In genomic region chr14:24171422-24172260, GRCh38 we compare ENCODE assay signal across 8 cellular contexts. TPM values are rescaled to one million over a fixed set of nuclear protein-coding genes. Genes with fewer than 3 reads are reported as not detected.
DNase-seq lines count a peak whose midpoint lies in the region; ATAC-seq lines count a peak whose summit lies in the region.

A gene with protein sequence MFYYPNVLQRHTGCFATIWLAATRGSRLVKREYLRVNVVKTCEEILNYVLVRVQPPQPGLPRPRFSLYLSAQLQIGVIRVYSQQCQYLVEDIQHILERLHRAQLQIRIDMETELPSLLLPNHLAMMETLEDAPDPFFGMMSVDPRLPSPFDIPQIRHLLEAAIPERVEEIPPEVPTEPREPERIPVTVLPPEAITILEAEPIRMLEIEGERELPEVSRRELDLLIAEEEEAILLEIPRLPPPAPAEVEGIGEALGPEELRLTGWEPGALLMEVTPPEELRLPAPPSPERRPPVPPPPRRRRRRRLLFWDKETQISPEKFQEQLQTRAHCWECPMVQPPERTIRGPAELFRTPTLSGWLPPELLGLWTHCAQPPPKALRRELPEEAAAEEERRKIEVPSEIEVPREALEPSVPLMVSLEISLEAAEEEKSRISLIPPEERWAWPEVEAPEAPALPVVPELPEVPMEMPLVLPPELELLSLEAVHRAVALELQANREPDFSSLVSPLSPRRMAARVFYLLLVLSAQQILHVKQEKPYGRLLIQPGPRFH (plus strand): TSS chr14:24172080. CDS start chr14:24172553, 473 bp downstream.

- H3K27me3 Mint-ChIP-seq in T-helper 2 cell treated with Interferon-gamma antibody and Interleukin-4, amounts not matched to agents 5 μg/mL and 100 μg/mL, for 36 hours (ENCODE audit: low read depth): no peaks in the 10 kb centered on the region

- H3K36me3 ChIP-seq in iPS-18a (ENCODE audit: control insufficient read depth, low read depth, low read length) (peaks cover 3% of the 10 kb centered on the region), skeletal muscle tissue (ENCODE audit: control insufficient read depth in 3 of 3, insufficient read depth in 3 of 3, low read length in 3 of 3) (peaks cover 6 to 13% (median 10%) of the 10 kb centered on the region in 3 donors)

- peaks cover 5% of the 10 kb centered on the region for H3K4me1 ChIP-seq in iPS-18a (ENCODE audit: control insufficient read depth, low read depth, low read length)
- H3K4me1 ChIP-seq in skeletal muscle tissue (ENCODE audit: control insufficient read depth in 3 of 3, insufficient read depth in 3 of 3, low read length in 3 of 3): peaks cover 9 to 14% (median 12%) of the 10 kb centered on the region in 3 donors

- peak within 1 kb of the TSS; percentile 57 for H3K4me3 ChIP-seq in iPS-18a (ENCODE audit: low read length)
- H3K4me3 ChIP-seq in skeletal muscle tissue (ENCODE audit: low read length in 3 of 3): peak within 1 kb of the TSS; percentile 1 to 60 (median 54)

- DNase-seq in NK-92 (lab: John Stamatoyannopoulos, UW; ENCODE audit: unreplicated experiment): peak; percentile 34
- no peak for DNase-seq in NK-92 treated with Interleukin-12 subunit alpha and Interleukin-12 subunit beta, amount 100 ng/mL, for 24 hours (lab: John Stamatoyannopoulos, UW)
- peak; percentile 24 for DNase-seq in T-helper 2 cell treated with Interferon-gamma antibody and Interleukin-4, amounts not matched to agents 5 μg/mL and 100 μg/mL, for 36 hours (ENCODE audit: low spot score)
- peak; percentile 99 for DNase-seq in astrocyte of the hippocampus (ENCODE audit: low read depth, low spot score)
- no peak for DNase-seq in EL

- H3K27ac ChIP-seq in iPS-18a (ENCODE audit: low read length) (no peak within 1 kb of the TSS), skeletal muscle tissue (ENCODE audit: low read depth, low read length) (no peak within 1 kb of the TSS)

- peak; percentile 76 for ATAC-seq in HG03457 (IDR thresholded peaks at IDR 0.05; ENCODE audit: unreplicated experiment)

- H3K4me1 Mint-ChIP-seq in T-helper 2 cell treated with Interferon-gamma antibody and Interleukin-4, amounts not matched to agents 5 μg/mL and 100 μg/mL, for 36 hours (ENCODE audit: low read depth): peaks cover 29% of the 10 kb centered on the region

- H3K9me3 Mint-ChIP-seq in T-helper 2 cell treated with Interferon-gamma antibody and Interleukin-4, amounts not matched to agents 5 μg/mL and 100 μg/mL, for 36 hours: no peaks in the 10 kb centered on the region

- H3K27me3 ChIP-seq in iPS-18a (ENCODE audit: control insufficient read depth, insufficient read depth, low read length): no peaks in the 10 kb centered on the region
- H3K27me3 ChIP-seq in skeletal muscle tissue (ENCODE audit: control insufficient read depth in 3 of 3, insufficient read depth in 3 of 3, low read length in 3 of 3): peaks cover 0 to 31% (median 27%) of the 10 kb centered on the region in 3 donors

- peak within 1 kb of the TSS; percentile 76 for H3K4me3 Mint-ChIP-seq in T-helper 2 cell treated with Interferon-gamma antibody and Interleukin-4, amounts not matched to agents 5 μg/mL and 100 μg/mL, for 36 hours

- H3K9me3 ChIP-seq in iPS-18a (ENCODE audit: control insufficient read depth, low read depth, low read length) (no peaks in the 10 kb centered on the region), skeletal muscle tissue (ENCODE audit: control insufficient read depth in 3 of 3, low read length in 3 of 3) (no peaks in the 10 kb centered on the region)

- H3K9ac ChIP-seq in iPS-18a (ENCODE audit: low read length) (peak within 1 kb of the TSS; percentile 16), skeletal muscle tissue (ENCODE audit: low read depth in 1 of 3, low read length in 3 of 3) (no peak within 1 kb of the TSS)

- peak within 1 kb of the TSS; percentile 80 for H3K27ac Mint-ChIP-seq in T-helper 2 cell treated with Interferon-gamma antibody and Interleukin-4, amounts not matched to agents 5 μg/mL and 100 μg/mL, for 36 hours

- H3K36me3 Mint-ChIP-seq in T-helper 2 cell treated with Interferon-gamma antibody and Interleukin-4, amounts not matched to agents 5 μg/mL and 100 μg/mL, for 36 hours (ENCODE audit: low read depth): peaks cover 61% of the 10 kb centered on the region

RNA-seq across cellular contexts. Expression of the gene that starts here (rescaled TPM):
- total RNA-seq in skeletal muscle tissue: 2.1 TPM

Comparison
In these comparisons a context has a peak if more than half of its experiments do, and no peak if none do; other contexts are left out.
1. DNase-seq: peak in NK-92 (single experiment), T-helper 2 cell treated with Interferon-gamma antibody and Interleukin-4, amounts not matched to agents 5 μg/mL and 100 μg/mL, for 36 hours (single experiment) and astrocyte of the hippocampus (single experiment); none in NK-92 treated with Interleukin-12 subunit alpha and Interleukin-12 subunit beta, amount 100 ng/mL, for 24 hours (single experiment) and EL (single experiment).